In the genomic region with DNA sequence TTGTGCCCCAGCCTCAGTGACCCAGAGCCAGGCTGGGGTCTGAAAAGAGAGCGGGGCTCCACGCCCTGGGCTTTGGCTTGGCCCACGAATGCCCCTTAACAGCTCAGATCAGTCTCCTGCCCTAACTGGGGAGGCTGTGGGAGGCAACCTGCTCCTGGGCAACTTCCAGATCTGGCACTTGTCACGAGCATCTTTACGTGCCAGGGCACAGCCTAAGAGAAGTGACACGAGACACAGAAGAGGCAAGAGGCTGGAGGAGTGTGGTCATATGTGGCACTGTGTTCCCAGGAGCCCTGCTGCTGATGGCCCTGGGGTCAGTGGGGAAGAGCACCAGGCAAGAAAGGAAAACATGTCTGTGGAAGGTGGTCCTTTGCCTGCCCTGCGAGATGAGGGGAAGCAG, we compare ENCODE assay signal across 16 cellular contexts.
A peak's percentile ranks its signal among the peaks of the same experiment; 100 is the strongest.
DNase-seq lines count a peak whose midpoint lies in the region; ATAC-seq and TF ChIP-seq lines count a peak whose summit lies in the region.
"Had no signal": no experiment of that assay in that cellular context is flagged by ENCODE, and none has a peak within 500 bp of the region (broad histone marks: within the 10 kb centered on the region; RNA-seq: fewer than 3 reads in every experiment).

No MANE protein-coding gene starts in this region.

- ATAC-seq in esophagus mucosa (peak; percentile 40), heart right ventricle (peak; percentile 46 to 88 (median 68))
- peak; percentile 5 for ATAC-seq in stimulated activated effector memory CD8-positive, alpha-beta T cell treated with anti-CD3 and anti-CD28 coated beads, Interleukin-12 subunit alpha, Interleukin-12 subunit beta, amount 100 ng/mL, for 72 hours
- no peak for ATAC-seq in naive thymus-derived CD4-positive, alpha-beta T cell

- peaks cover 61% of the 10 kb centered on the region for H3K4me1 Mint-ChIP-seq in neural crest cell
- H3K4me1 Mint-ChIP-seq in stimulated activated effector memory CD8-positive, alpha-beta T cell treated with anti-CD3 and anti-CD28 coated beads, Interleukin-12 subunit alpha, Interleukin-12 subunit beta, amount 100 ng/mL, for 72 hours: no peaks in the 10 kb centered on the region
- no peaks in the 10 kb centered on the region for H3K4me1 Mint-ChIP-seq in naive thymus-derived CD4-positive, alpha-beta T cell
- H3K4me1 Mint-ChIP-seq: CD8-positive, alpha-beta memory T cell had no signal

- intact Hi-C loops in heart right ventricle (cut with DNase I) (no loop called here), esophagus squamous epithelium (cut with DNase I) (no loop called here)
- intact Hi-C loops in naive thymus-derived CD4-positive, alpha-beta T cell (cut with micrococcal nuclease): no loop called here

- H3K4me1 ChIP-seq in heart right ventricle (peaks cover 20 to 43% (median 42%) of the 10 kb centered on the region in 9 donors), esophagus squamous epithelium (peaks cover 3 to 36% (median 23%) of the 10 kb centered on the region in 3 donors)
- H3K4me1 ChIP-seq in naive thymus-derived CD4-positive, alpha-beta T cell (ENCODE audit: control insufficient read depth in 2 of 2, insufficient read depth in 2 of 2, low read length in 2 of 2): no peaks in the 10 kb centered on the region
- H3K4me1 ChIP-seq: BE2C had no signal

- no peak overlapping the region for H3K4me3 Mint-ChIP-seq in neural crest cell
- H3K4me3 Mint-ChIP-seq in stimulated activated effector memory CD8-positive, alpha-beta T cell treated with anti-CD3 and anti-CD28 coated beads, Interleukin-12 subunit alpha, Interleukin-12 subunit beta, amount 100 ng/mL, for 72 hours: no peak overlapping the region
- no peak overlapping the region for H3K4me3 Mint-ChIP-seq in naive thymus-derived CD4-positive, alpha-beta T cell
- H3K4me3 Mint-ChIP-seq: CD8-positive, alpha-beta memory T cell had no signal

- peaks cover 0 to 8% (median 0%) of the 10 kb centered on the region in 9 donors for H3K36me3 ChIP-seq in heart right ventricle
- no peaks in the 10 kb centered on the region for H3K36me3 ChIP-seq in naive thymus-derived CD4-positive, alpha-beta T cell (ENCODE audit: control insufficient read depth in 2 of 3, insufficient read depth in 3 of 3, low read length in 3 of 3)
- H3K36me3 ChIP-seq in esophagus squamous epithelium: peaks cover 0 to 9% (median 0%) of the 10 kb centered on the region in 3 donors
- H3K36me3 ChIP-seq: BE2C had no signal

- H3K9me3 ChIP-seq in heart right ventricle (no peaks in the 10 kb centered on the region), esophagus squamous epithelium (no peaks in the 10 kb centered on the region)
- H3K9me3 ChIP-seq in naive thymus-derived CD4-positive, alpha-beta T cell (ENCODE audit: control insufficient read depth in 2 of 3, low read length in 3 of 3): no peaks in the 10 kb centered on the region
- H3K9me3 ChIP-seq: BE2C had no signal

- no peak for TF ChIP-seq POLR2A in esophagus squamous epithelium (IDR thresholded peaks at IDR 0.05)

- H3K27me3 Mint-ChIP-seq in neural crest cell (ENCODE audit: low read depth): no peaks in the 10 kb centered on the region
- peaks cover 4 to 44% (median 16%) of the 10 kb centered on the region in 5 donors for H3K27me3 Mint-ChIP-seq in naive thymus-derived CD4-positive, alpha-beta T cell

- H3K4me3 ChIP-seq in heart right ventricle (no peak overlapping the region), esophagus squamous epithelium (no peak overlapping the region)
- H3K4me3 ChIP-seq in naive thymus-derived CD4-positive, alpha-beta T cell (ENCODE audit: low read length): no peak overlapping the region

- CTCF ChIA-PET in naive thymus-derived CD4-positive, alpha-beta T cell (lab: Charles Lee): no interaction called here

- TF ChIP-seq CTCF in heart right ventricle (IDR thresholded peaks at IDR 0.05) (no peak), neural crest cell (conservative IDR thresholded peaks at IDR 0.05) (no peak), esophagus squamous epithelium (IDR thresholded peaks at IDR 0.05) (no peak)

- peak overlapping the region; percentile 54 for H3K27ac Mint-ChIP-seq in neural crest cell (ENCODE audit: unreplicated experiment)
- no peak overlapping the region for H3K27ac Mint-ChIP-seq in stimulated activated effector memory CD8-positive, alpha-beta T cell treated with anti-CD3 and anti-CD28 coated beads, Interleukin-12 subunit alpha, Interleukin-12 subunit beta, amount 100 ng/mL, for 72 hours
- H3K27ac Mint-ChIP-seq in naive thymus-derived CD4-positive, alpha-beta T cell: no peak overlapping the region

- DNase-seq in heart right ventricle: peak; percentile 32 to 42
- no peak for DNase-seq in neural crest cell (ENCODE audit: low read depth, low spot score)
- DNase-seq in stimulated activated effector memory CD8-positive, alpha-beta T cell treated with anti-CD3 and anti-CD28 coated beads, Interleukin-12 subunit alpha, Interleukin-12 subunit beta, amount 100 ng/mL, for 72 hours (ENCODE audit: low spot score in 2 of 2): no peak
- DNase-seq in NCI-H524 (lab: John Stamatoyannopoulos, UW): no peak
- no peak for DNase-seq in naive thymus-derived CD4-positive, alpha-beta T cell
- no peak for DNase-seq in esophagus squamous epithelium (lab: John Stamatoyannopoulos, UW)
- DNase-seq: BE2C; CD8-positive, alpha-beta memory T cell; KG1; NCI-H1048; NCI-H146; NCI-H2227 treated with DMSO at 0.1 percent for 48 hours; NCI-H526 treated with DMSO at 0.1 percent for 48 hours; NK-92 treated with Interleukin-12 subunit alpha and Interleukin-12 subunit beta, amount 100 ng/mL, for 24 hours had no signal

- H3K27me3 ChIP-seq in heart right ventricle (no peaks in the 10 kb centered on the region), esophagus squamous epithelium (no peaks in the 10 kb centered on the region)
- H3K27me3 ChIP-seq in naive thymus-derived CD4-positive, alpha-beta T cell (ENCODE audit: control insufficient read depth in 2 of 2, insufficient read depth in 2 of 2, low read length in 2 of 2): no peaks in the 10 kb centered on the region
- H3K27me3 ChIP-seq: BE2C had no signal

- peaks cover 3% of the 10 kb centered on the region for H3K36me3 Mint-ChIP-seq in neural crest cell (ENCODE audit: low read depth)
- H3K36me3 Mint-ChIP-seq in stimulated activated effector memory CD8-positive, alpha-beta T cell treated with anti-CD3 and anti-CD28 coated beads, Interleukin-12 subunit alpha, Interleukin-12 subunit beta, amount 100 ng/mL, for 72 hours: no peaks in the 10 kb centered on the region
- H3K36me3 Mint-ChIP-seq in naive thymus-derived CD4-positive, alpha-beta T cell: no peaks in the 10 kb centered on the region
- H3K36me3 Mint-ChIP-seq: CD8-positive, alpha-beta memory T cell had no signal

- WGBS in heart right ventricle, 2 donors: 33 to 66% methylated on average over 7 of the region's 7 CpGs
- WGBS in esophagus squamous epithelium, 2 donors: 37 to 57% methylated on average over 3 to 7 of the region's 7 CpGs

- H3K27ac ChIP-seq in heart right ventricle (peak overlapping the region in 8 of 10 donors; percentile 8 to 81 (median 44)), esophagus squamous epithelium (no peak overlapping the region)
- H3K27ac ChIP-seq in naive thymus-derived CD4-positive, alpha-beta T cell (ENCODE audit: low read depth, low read length): no peak overlapping the region
- H3K27ac ChIP-seq: RWPE1 had no signal

- H3K9me3 Mint-ChIP-seq in neural crest cell: no peaks in the 10 kb centered on the region
- H3K9me3 Mint-ChIP-seq in stimulated activated effector memory CD8-positive, alpha-beta T cell treated with anti-CD3 and anti-CD28 coated beads, Interleukin-12 subunit alpha, Interleukin-12 subunit beta, amount 100 ng/mL, for 72 hours: no peaks in the 10 kb centered on the region
- H3K9me3 Mint-ChIP-seq in naive thymus-derived CD4-positive, alpha-beta T cell: peaks cover 0 to 2% (median 0%) of the 10 kb centered on the region in 11 donors

- POLR2A ChIA-PET in naive thymus-derived CD4-positive, alpha-beta T cell (lab: Charles Lee): no interaction called here

Comparison
In these comparisons a context has a peak if more than half of its experiments do, and no peak if none do; other contexts are left out.
1. DNase-seq: peak in heart right ventricle (2 of 2); none in neural crest cell (single experiment), stimulated activated effector memory CD8-positive, alpha-beta T cell treated with anti-CD3 and anti-CD28 coated beads, Interleukin-12 subunit alpha, Interleukin-12 subunit beta, amount 100 ng/mL, for 72 hours (0 of 2), NCI-H524 (0 of 2), naive thymus-derived CD4-positive, alpha-beta T cell (0 of 9) and esophagus squamous epithelium (single experiment).
2. H3K27ac ChIP-seq: peak in heart right ventricle (8 of 10); none in naive thymus-derived CD4-positive, alpha-beta T cell (single experiment) and esophagus squamous epithelium (0 of 4).